ENCODE assay signal across 29 cellular contexts in the genomic region with DNA sequence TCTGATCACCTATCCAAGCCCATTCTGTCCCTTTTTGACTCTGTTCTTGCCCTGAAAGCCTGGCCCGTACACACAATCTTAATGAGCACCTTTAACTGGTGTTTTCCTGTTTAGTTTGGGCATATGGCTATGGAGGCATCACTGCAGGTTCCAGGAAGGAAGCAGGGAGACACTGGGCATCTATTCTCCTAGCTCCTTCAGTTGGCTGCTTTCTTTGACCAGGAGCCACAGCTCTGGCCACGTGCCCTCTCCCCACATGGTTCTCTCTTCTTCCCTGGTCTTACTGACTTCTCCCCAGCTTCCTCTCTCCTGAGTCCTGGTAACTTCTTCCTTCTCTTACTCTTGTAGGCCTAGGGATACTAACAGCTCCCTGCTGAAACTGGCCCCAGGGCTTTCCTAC.
"Had no signal": no experiment of that assay in that cellular context is flagged by ENCODE, and none has a peak within 500 bp of the region (broad histone marks: within the 10 kb centered on the region; RNA-seq: fewer than 3 reads in every experiment).

No MANE protein-coding gene starts in this region.

- DNase-seq: activated CD4-positive, alpha-beta memory T cell treated with anti-CD3 and anti-CD28 coated beads for 36 hours; activated CD4-positive, alpha-beta T cell treated with anti-CD3 and anti-CD28 coated beads for 36 hours; activated CD4-positive, alpha-beta T cell treated with anti-CD3 and anti-CD28 coated beads, Interleukin-2, amount 10 ng/mL, durations not matched to agents 24 days and 14 days; activated CD4-positive, CD25-positive, alpha-beta regulatory T cell; activated CD4-positive, CD25-positive, alpha-beta regulatory T cell treated with anti-CD3 and anti-CD28 coated beads, Interleukin-2, amount 50 U/mL, for 72 hours; activated CD8-positive, alpha-beta memory T cell treated with anti-CD3 and anti-CD28 coated beads, Interleukin-2, amount 10 ng/mL, durations not matched to agents 7 days and 5 days; activated CD8-positive, alpha-beta memory T cell treated with anti-CD3 and anti-CD28 coated beads, Interleukin-2, amount 50 U/mL, for 4 hours; activated CD8-positive, alpha-beta T cell treated with anti-CD3 and anti-CD28 coated beads, Interleukin-2, amount 10 ng/mL, durations not matched to agents 7 days and 5 days; activated effector memory CD4-positive, alpha-beta T cell treated with Interleukin-2 at 50 U/mL for 16 hours; activated gamma-delta T cell treated with Interleukin-2 at 50 U/mL for 16 hours; activated naive CD4-positive, alpha-beta T cell treated with anti-CD3 and anti-CD28 coated beads, Interleukin-2, amount 50 U/mL, for 16 hours; activated naive CD4-positive, alpha-beta T cell treated with Interleukin-2 at 50 U/mL for 16 hours; activated T-cell treated with anti-CD3 and anti-CD28 coated beads for 4 hours; activated T-cell treated with anti-CD3 and anti-CD28 coated beads, Interleukin-2, amount 50 U/mL, for 24 hours; amniotic stem cell; anterior cingulate cortex; dermis blood vessel endothelial cell; effector CD4-positive, alpha-beta T cell; effector memory CD8-positive, alpha-beta T cell; erythroblast; foreskin keratinocyte; gastrocnemius medialis; glutamatergic neuron; heart left ventricle; T-helper 2 cell had no signal

- H3K4me1 Mint-ChIP-seq: activated CD4-positive, alpha-beta T cell treated with anti-CD3 and anti-CD28 coated beads for 36 hours; activated CD4-positive, alpha-beta T cell treated with anti-CD3 and anti-CD28 coated beads, Interleukin-2, amount 10 ng/mL, durations not matched to agents 24 days and 14 days; activated CD8-positive, alpha-beta memory T cell treated with anti-CD3 and anti-CD28 coated beads, Interleukin-2, amount 10 ng/mL, durations not matched to agents 7 days and 5 days; activated T-helper 17 cell treated with anti-CD3 and anti-CD28 coated beads, Interleukin-2, amount 50 U/mL, for 72 hours had no signal

- H3K4me3 ChIP-seq: coronary artery, esophagus muscularis mucosa, gastrocnemius medialis, heart left ventricle had no signal

- H3K27me3 ChIP-seq: esophagus muscularis mucosa, gastrocnemius medialis, heart left ventricle had no signal

- H3K27ac ChIP-seq: coronary artery, esophagus muscularis mucosa, foreskin keratinocyte, gastrocnemius medialis, heart left ventricle had no signal

- H3K36me3 ChIP-seq: esophagus muscularis mucosa, gastrocnemius medialis, heart left ventricle had no signal

- H3K9me3 Mint-ChIP-seq: activated CD4-positive, alpha-beta T cell treated with anti-CD3 and anti-CD28 coated beads, Interleukin-2, amount 10 ng/mL, durations not matched to agents 24 days and 14 days; activated T-cell treated with anti-CD3 and anti-CD28 coated beads, Interleukin-2, amount 50 U/mL, for 24 hours had no signal

- H3K9me3 ChIP-seq: esophagus muscularis mucosa, gastrocnemius medialis, heart left ventricle had no signal

- H3K4me3 Mint-ChIP-seq: activated CD4-positive, alpha-beta memory T cell treated with anti-CD3 and anti-CD28 coated beads for 36 hours; activated CD4-positive, alpha-beta T cell treated with anti-CD3 and anti-CD28 coated beads for 36 hours; activated CD4-positive, alpha-beta T cell treated with anti-CD3 and anti-CD28 coated beads, Interleukin-2, amount 10 ng/mL, durations not matched to agents 24 days and 14 days; activated CD8-positive, alpha-beta memory T cell treated with anti-CD3 and anti-CD28 coated beads, Interleukin-2, amount 10 ng/mL, durations not matched to agents 7 days and 5 days; activated CD8-positive, alpha-beta T cell treated with anti-CD3 and anti-CD28 coated beads, Interleukin-2, amount 10 ng/mL, durations not matched to agents 7 days and 5 days; activated naive CD8-positive, alpha-beta T cell; activated T-cell treated with anti-CD3 and anti-CD28 coated beads, Interleukin-2, amount 50 U/mL, for 24 hours; activated T-helper 17 cell treated with anti-CD3 and anti-CD28 coated beads, Interleukin-2, amount 50 U/mL, for 72 hours; effector memory CD8-positive, alpha-beta T cell had no signal

- H3K27me3 Mint-ChIP-seq: activated CD4-positive, alpha-beta T cell treated with anti-CD3 and anti-CD28 coated beads, Interleukin-2, amount 10 ng/mL, durations not matched to agents 24 days and 14 days; activated CD8-positive, alpha-beta memory T cell treated with anti-CD3 and anti-CD28 coated beads, Interleukin-2, amount 10 ng/mL, durations not matched to agents 7 days and 5 days had no signal

- ATAC-seq: activated CD4-positive, alpha-beta T cell treated with anti-CD3 and anti-CD28 coated beads for 36 hours; activated CD8-positive, alpha-beta memory T cell treated with anti-CD3 and anti-CD28 coated beads, Interleukin-2, amount 10 ng/mL, durations not matched to agents 7 days and 5 days; activated CD8-positive, alpha-beta T cell treated with anti-CD3 and anti-CD28 coated beads, Interleukin-2, amount 10 ng/mL, durations not matched to agents 7 days and 5 days; activated T-helper 17 cell treated with anti-CD3 and anti-CD28 coated beads, Interleukin-2, amount 50 U/mL, for 72 hours; effector memory CD8-positive, alpha-beta T cell; foreskin keratinocyte; gastrocnemius medialis; heart left ventricle had no signal

- H3K27ac Mint-ChIP-seq: activated CD4-positive, alpha-beta memory T cell treated with anti-CD3 and anti-CD28 coated beads for 36 hours; activated CD4-positive, alpha-beta T cell treated with anti-CD3 and anti-CD28 coated beads for 36 hours; activated CD4-positive, alpha-beta T cell treated with anti-CD3 and anti-CD28 coated beads, Interleukin-2, amount 10 ng/mL, durations not matched to agents 24 days and 14 days; activated CD8-positive, alpha-beta memory T cell treated with anti-CD3 and anti-CD28 coated beads, Interleukin-2, amount 10 ng/mL, durations not matched to agents 7 days and 5 days; activated CD8-positive, alpha-beta T cell treated with anti-CD3 and anti-CD28 coated beads, Interleukin-2, amount 10 ng/mL, durations not matched to agents 7 days and 5 days; activated naive CD8-positive, alpha-beta T cell; activated T-cell treated with anti-CD3 and anti-CD28 coated beads, Interleukin-2, amount 50 U/mL, for 24 hours; activated T-helper 17 cell treated with anti-CD3 and anti-CD28 coated beads, Interleukin-2, amount 50 U/mL, for 72 hours; effector memory CD8-positive, alpha-beta T cell had no signal

- H3K36me3 Mint-ChIP-seq: activated CD4-positive, alpha-beta memory T cell treated with anti-CD3 and anti-CD28 coated beads for 36 hours; activated CD8-positive, alpha-beta memory T cell treated with anti-CD3 and anti-CD28 coated beads, Interleukin-2, amount 10 ng/mL, durations not matched to agents 7 days and 5 days; activated naive CD8-positive, alpha-beta T cell had no signal

- H3K4me1 ChIP-seq: foreskin keratinocyte had no signal
